Comparison of ENCODE assay signal across 29 cellular contexts in the genomic region with DNA sequence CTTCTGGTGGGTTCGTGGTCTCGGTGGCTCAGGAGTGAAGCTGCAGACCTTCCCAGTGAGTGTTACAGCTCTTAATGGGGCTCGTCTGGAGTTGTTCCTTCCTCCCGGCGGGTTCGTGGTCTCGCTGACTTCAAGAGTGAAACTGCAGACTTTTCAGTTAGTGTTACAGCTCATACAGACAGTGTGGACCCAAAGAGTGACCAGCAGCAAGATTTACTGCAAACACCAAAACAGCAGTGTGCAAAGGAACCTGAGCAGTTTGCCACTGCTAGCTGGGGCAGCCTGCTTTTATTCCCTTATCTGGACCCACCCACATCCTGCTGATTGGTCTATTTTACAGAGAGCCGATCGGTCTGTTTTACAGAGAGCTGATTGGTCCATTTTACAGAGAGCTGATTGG. TPM values are rescaled to one million over a fixed set of nuclear protein-coding genes. Genes with fewer than 3 reads are reported as not detected.
"Had no signal": no experiment of that assay in that cellular context is flagged by ENCODE, and none has a peak within 500 bp of the region (broad histone marks: within the 10 kb centered on the region; RNA-seq: fewer than 3 reads in every experiment).

No MANE protein-coding gene starts in this region.

- H3K4me3 Mint-ChIP-seq: mesothelial cell of epicardium, nephron, neural progenitor cell had no signal

- H3K36me3 ChIP-seq: gastroesophageal sphincter, heart left ventricle, left lung, neural progenitor cell, suprapubic skin, thyroid gland, vagina had no signal

- H3K4me1 ChIP-seq: gastroesophageal sphincter, left lung, neural progenitor cell, parathyroid adenoma, suprapubic skin, thyroid gland, vagina had no signal

- H3K9me3 ChIP-seq: gastroesophageal sphincter, heart left ventricle, left lung, mucosa of descending colon, suprapubic skin, thyroid gland, vagina had no signal

- H3K27ac Mint-ChIP-seq: mesothelial cell of epicardium; naive B cell; nephron; neural progenitor cell; progenitor cell of endocrine pancreas; stimulated activated naive CD8-positive, alpha-beta T cell treated with anti-CD3 and anti-CD28 coated beads, Interleukin-15, amount 100 ng/mL, for 72 hours had no signal

- DNase-seq: dorsolateral prefrontal cortex; effector CD4-positive, alpha-beta T cell; heart left ventricle; kidney; left cardiac atrium; mesenchymal stem cell; mucosa of descending colon; naive B cell; stimulated activated CD4-positive, alpha-beta T cell treated with anti-CD3 and anti-CD28 coated beads, Interleukin-12 subunit alpha, Interleukin-12 subunit beta, amount 100 ng/mL, for 4 hours; stimulated activated CD4-positive, alpha-beta T cell treated with anti-CD3 and anti-CD28 coated beads, Interleukin-1b, Interleukin-23, amount 100 ng/mL, for 48 hours; stimulated activated CD4-positive, alpha-beta T cell treated with anti-CD3 and anti-CD28 coated beads, Interleukin-4, amount 100 ng/mL, for 1 hour; stimulated activated CD8-positive, alpha-beta memory T cell treated with anti-CD3 and anti-CD28 coated beads, Interleukin-4, amount 100 ng/mL, for 48 hours; stimulated activated naive CD4-positive, alpha-beta T cell; stimulated activated naive CD8-positive, alpha-beta T cell treated with anti-CD3 and anti-CD28 coated beads, Interleukin-15, amount 100 ng/mL, for 72 hours; thyroid gland; trophoblast cell had no signal

- H3K79me2 ChIP-seq: hepatocyte, parathyroid adenoma had no signal

- H3K27me3 ChIP-seq: hepatocyte, neural progenitor cell, thyroid gland, vagina had no signal

- H3K9me3 Mint-ChIP-seq: nephron; neural progenitor cell; stimulated activated naive CD8-positive, alpha-beta T cell treated with anti-CD3 and anti-CD28 coated beads, Interleukin-15, amount 100 ng/mL, for 72 hours had no signal

- FAIRE-seq: kidney had no signal

- H3K36me3 Mint-ChIP-seq: mesothelial cell of epicardium, neural progenitor cell had no signal

- H3K4me3 ChIP-seq: dorsolateral prefrontal cortex, gastroesophageal sphincter, heart left ventricle, hepatocyte, left lung, mucosa of descending colon, neural progenitor cell, smooth muscle cell, suprapubic skin, thyroid gland, vagina had no signal

- H3K9ac ChIP-seq: neural progenitor cell, parathyroid adenoma had no signal

- H3K27ac ChIP-seq: dorsolateral prefrontal cortex, gastroesophageal sphincter, heart left ventricle, hepatocyte, left lung, neural progenitor cell, parathyroid adenoma, suprapubic skin, thyroid gland, vagina had no signal

- ATAC-seq: gastroesophageal sphincter, heart left ventricle, left cardiac atrium, left lung, mucosa of descending colon, sciatic nerve had no signal

- H3K4me1 Mint-ChIP-seq: naive B cell, nephron, neural progenitor cell had no signal

- H3K4me2 ChIP-seq: hepatocyte, neural progenitor cell, smooth muscle cell had no signal

- H2AFZ ChIP-seq: hepatocyte, neural progenitor cell, parathyroid adenoma had no signal

RNA-seq across cellular contexts. Expression of gene CHRNA1, which starts 55.6 kb away (rescaled TPM):
- total RNA-seq: gastroesophageal sphincter, kidney, left lung, osteoblast, progenitor cell of endocrine pancreas, suprapubic skin, thyroid gland, vagina had no signal
